In genomic region chr10:25390733-25391132, GRCh38 we compare ENCODE assay signal across 31 cellular contexts.
"Had no signal": no experiment of that assay in that cellular context is flagged by ENCODE, and none has a peak within 500 bp of the region (broad histone marks: within the 10 kb centered on the region; RNA-seq: fewer than 3 reads in every experiment).

No MANE protein-coding gene starts in this region.

- DNase-seq: activated B cell treated with CpG ODN at 0.5 μM for 24 hours; activated CD4-positive, alpha-beta memory T cell treated with anti-CD3 and anti-CD28 coated beads for 36 hours; activated CD4-positive, alpha-beta T cell treated with anti-CD3 and anti-CD28 coated beads for 4 hours; activated CD4-positive, alpha-beta T cell treated with anti-CD3 and anti-CD28 coated beads, Interleukin-2, amount 10 ng/mL, durations not matched to agents 24 days and 14 days; activated CD4-positive, alpha-beta T cell treated with anti-CD3 and anti-CD28 coated beads, Interleukin-2, amount 50 U/mL, for 1 hour; activated CD4-positive, alpha-beta T cell treated with anti-CD3 and anti-CD28 coated beads, Interleukin-2, amount 50 U/mL, for 4 hours; activated CD4-positive, CD25-positive, alpha-beta regulatory T cell treated with anti-CD3 and anti-CD28 coated beads, Interleukin-2, amount 50 U/mL, for 72 hours; activated CD8-positive, alpha-beta memory T cell treated with anti-CD3 and anti-CD28 coated beads, Interleukin-2, amount 50 U/mL, for 4 hours; activated CD8-positive, alpha-beta T cell treated with anti-CD3 and anti-CD28 coated beads for 36 hours; activated effector memory CD4-positive, alpha-beta T cell treated with anti-CD3 and anti-CD28 coated beads, Interleukin-2, amount 50 U/mL, for 16 hours; activated naive CD4-positive, alpha-beta T cell treated with anti-CD3 and anti-CD28 coated beads, Interleukin-2, amount 10 ng/mL, durations not matched to agents 7 days and 5 days; activated naive CD4-positive, alpha-beta T cell treated with Interleukin-2 at 50 U/mL for 16 hours; activated naive CD8-positive, alpha-beta T cell treated with anti-CD3 and anti-CD28 coated beads, Interleukin-2, amount 10 ng/mL, durations not matched to agents 7 days and 5 days; activated naive CD8-positive, alpha-beta T cell treated with anti-CD3 and anti-CD28 coated beads, Interleukin-2, amount 50 U/mL, for 24 hours; activated T-cell treated with anti-CD3 and anti-CD28 coated beads for 4 hours; activated T-cell treated with anti-CD3 and anti-CD28 coated beads, Interleukin-2, amount 50 U/mL, for 1 hour; activated T-cell treated with anti-CD3 and anti-CD28 coated beads, Interleukin-2, amount 50 U/mL, for 4 hours; activated T-cell treated with anti-CD3 and anti-CD28 coated beads, Interleukin-2, amount 50 U/mL, for 72 hours; amygdala; aorta; body of pancreas; brain microvascular endothelial cell; central memory CD4-positive, alpha-beta T cell; T-helper 1 cell; T-helper 2 cell; T-helper 9 cell had no signal

- FAIRE-seq: astrocyte, TTC549 had no signal

- H3K27me3 ChIP-seq: body of pancreas, brain microvascular endothelial cell, breast epithelium had no signal

- H3K4me1 ChIP-seq: body of pancreas, breast epithelium had no signal

- H3K27ac ChIP-seq: body of pancreas, brain microvascular endothelial cell, breast epithelium, VCaP had no signal

- H3K4me3 ChIP-seq: body of pancreas, breast epithelium had no signal

- H3K36me3 ChIP-seq: brain microvascular endothelial cell, breast epithelium had no signal

- ATAC-seq: activated CD8-positive, alpha-beta T cell treated with anti-CD3 and anti-CD28 coated beads for 36 hours; activated naive CD8-positive, alpha-beta T cell treated with anti-CD3 and anti-CD28 coated beads, Interleukin-2, amount 50 U/mL, for 24 hours; activated T-cell treated with anti-CD3 and anti-CD28 coated beads, Interleukin-2, amount 50 U/mL, for 4 hours; activated T-cell treated with anti-CD3 and anti-CD28 coated beads, Interleukin-2, amount 50 U/mL, for 72 hours; activated T-helper 17 cell treated with anti-CD3 and anti-CD28 coated beads, Interleukin-2, amount 50 U/mL, for 72 hours; body of pancreas had no signal
